Comparison of ENCODE assay signal across 28 cellular contexts in genomic region chr4:94678896-94679295, GRCh38.
DNase-seq lines count a peak whose midpoint lies in the region; FAIRE-seq and TF ChIP-seq lines count a peak whose summit lies in the region.
"Had no signal": no experiment of that assay in that cellular context is flagged by ENCODE, and none has a peak within 500 bp of the region (broad histone marks: within the 10 kb centered on the region; RNA-seq: fewer than 3 reads in every experiment).

No MANE protein-coding gene starts in this region.

- H3K27ac ChIP-seq in C4-2B (peak overlapping the region; percentile 95), osteoblast (ENCODE audit: low read depth, low read length) (no peak overlapping the region)
- H3K27ac ChIP-seq: breast epithelium, coronary artery, Peyer's patch, psoas muscle, SJSA1 had no signal

- TF ChIP-seq CTCF in C4-2B (conservative IDR thresholded peaks at IDR 0.05) (no peak), bronchial epithelial cell (IDR thresholded peaks at IDR 0.05; ENCODE audit: insufficient read depth, low read length, severe bottlenecking) (no peak), osteoblast (IDR thresholded peaks at IDR 0.05; ENCODE audit: extremely low read depth, low read depth, low read length) (no peak)

- no peaks in the 10 kb centered on the region for H3K9me3 ChIP-seq in osteoblast (ENCODE audit: low read depth, low read length)
- H3K9me3 ChIP-seq: breast epithelium, Peyer's patch, psoas muscle, SJSA1 had no signal

- H3K79me2 ChIP-seq in osteoblast (ENCODE audit: insufficient read depth, low read length), result no peaks in the 10 kb centered on the region

- no peaks in the 10 kb centered on the region for H4K20me1 ChIP-seq in osteoblast (ENCODE audit: insufficient read depth, low read length)

- H3K4me3 ChIP-seq in bronchial epithelial cell (ENCODE audit: low read depth, low read length) (no peak overlapping the region), osteoblast (ENCODE audit: insufficient read depth, low read length) (no peak overlapping the region)
- H3K4me3 ChIP-seq: breast epithelium, coronary artery, Peyer's patch, psoas muscle, SJSA1 had no signal

- no peak overlapping the region for H2AFZ ChIP-seq in osteoblast (ENCODE audit: low read length)

- H3K4me2 ChIP-seq in osteoblast (ENCODE audit: insufficient read depth, low read length), result peak overlapping the region; percentile 4

- H3K36me3 ChIP-seq in bronchial epithelial cell (ENCODE audit: control insufficient read depth, insufficient read depth, low read length) (no peaks in the 10 kb centered on the region), osteoblast (ENCODE audit: insufficient read depth, low read length) (no peaks in the 10 kb centered on the region)
- H3K36me3 ChIP-seq: breast epithelium, Peyer's patch, SJSA1 had no signal

- H3K27me3 ChIP-seq in bronchial epithelial cell (ENCODE audit: control insufficient read depth, insufficient read depth, low read length), result no peaks in the 10 kb centered on the region
- H3K27me3 ChIP-seq in osteoblast (ENCODE audit: insufficient read depth, low read length), result no peaks in the 10 kb centered on the region
- H3K27me3 ChIP-seq: breast epithelium, Peyer's patch, SJSA1 had no signal

- DNase-seq in HS-5 (ENCODE audit: low read depth) (peak; percentile 29), bronchial epithelial cell (ENCODE audit: low read depth) (peak; percentile 53), osteoblast (ENCODE audit: insufficient read length, low spot score, missing footprints) (peak; percentile 77), cerebellar nuclear complex (lab: John Stamatoyannopoulos, UW) (no peak), SW480 (ENCODE audit: low spot score) (no peak), kidney glomerular epithelial cell (lab: John Stamatoyannopoulos, UW) (no peak), NCI-H2196 (lab: John Stamatoyannopoulos, UW; ENCODE audit: unreplicated experiment) (no peak)
- DNase-seq: activated CD4-positive, alpha-beta memory T cell treated with anti-CD3 and anti-CD28 coated beads, Interleukin-2, amount 10 ng/mL, durations not matched to agents 7 days and 5 days; activated CD4-positive, CD25-positive, alpha-beta regulatory T cell treated with anti-CD3 and anti-CD28 coated beads, Interleukin-2, amount 50 U/mL, for 72 hours; activated CD8-positive, alpha-beta memory T cell treated with anti-CD3 and anti-CD28 coated beads, Interleukin-2, amount 50 U/mL, for 48 hours; activated naive CD4-positive, alpha-beta T cell treated with anti-CD3 and anti-CD28 coated beads, Interleukin-2, amount 10 ng/mL, durations not matched to agents 7 days and 5 days; AML-193; CD8-positive, alpha-beta T cell; effector memory CD4-positive, alpha-beta T cell; Karpas-422; left ventricle myocardium superior; NCI-H1694 treated with DMSO at 0.1 percent for 48 hours; NCI-H2227 treated with DMSO at 0.1 percent for 48 hours; NCI-H69; Peyer's patch; psoas muscle; stimulated activated CD4-positive, alpha-beta T cell treated with anti-CD3 and anti-CD28 coated beads, Interleukin-15, amount 100 ng/mL, for 24 hours; stimulated activated naive CD4-positive, alpha-beta T cell treated with Interleukin-2 at 50 U/mL for 16 hours had no signal

- peaks cover 27% of the 10 kb centered on the region for H3K4me1 ChIP-seq in osteoblast (ENCODE audit: insufficient read depth, low read length)
- H3K4me1 ChIP-seq: breast epithelium, Peyer's patch, psoas muscle, SJSA1 had no signal

- no peak for FAIRE-seq in bronchial epithelial cell (lab: Jason Lieb, UNC)
- FAIRE-seq: TTC549 had no signal

Comparison
In these comparisons a context has a peak if more than half of its experiments do, and no peak if none do; other contexts are left out.
1. DNase-seq: peak in HS-5 (single experiment), bronchial epithelial cell (single experiment) and osteoblast (single experiment); none in cerebellar nuclear complex (0 of 2), SW480 (single experiment), kidney glomerular epithelial cell (single experiment) and NCI-H2196 (single experiment).